In genomic region chr11:128903248-128904041, GRCh38 we compare ENCODE assay signal across 11 cellular contexts. TPM values are rescaled to one million over a fixed set of nuclear protein-coding genes. Genes with fewer than 3 reads are reported as not detected.
DNase-seq lines count a peak whose midpoint lies in the region; ATAC-seq, FAIRE-seq and TF ChIP-seq lines count a peak whose summit lies in the region.
"Had no signal": no experiment of that assay in that cellular context is flagged by ENCODE, and none has a peak within 500 bp of the region (broad histone marks: within the 10 kb centered on the region; RNA-seq: fewer than 3 reads in every experiment).

No MANE protein-coding gene starts in this region.

- peak overlapping the region; percentile 87 for H3K27ac Mint-ChIP-seq in dendritic cell treated with granulocyte-macrophage colony-stimulating factor and Interleukin-4, amounts not matched to agents 40 ng/mL and 50 ng/mL, for 4 days
- H3K27ac Mint-ChIP-seq in memory B cell: no peak overlapping the region

- no peaks in the 10 kb centered on the region for H3K9me3 ChIP-seq in OCI-LY7 (ENCODE audit: low read length)
- H3K9me3 ChIP-seq: colonic mucosa had no signal

- FAIRE-seq in frontal cortex (lab: Jason Lieb, UNC): no peak

- BruUV-seq in OCI-LY7 (replicated peaks; lab: Mats Ljungman, UMichigan): no TSS peak

- no peaks in the 10 kb centered on the region for H3K79me2 ChIP-seq in OCI-LY7 (ENCODE audit: insufficient read depth, low read depth, low read length)

- no peak overlapping the region for H2AFZ ChIP-seq in OCI-LY7 (ENCODE audit: low read length)

- peaks cover 10% of the 10 kb centered on the region for H3K27me3 Mint-ChIP-seq in dendritic cell treated with granulocyte-macrophage colony-stimulating factor and Interleukin-4, amounts not matched to agents 40 ng/mL and 50 ng/mL, for 4 days
- peaks cover 29% of the 10 kb centered on the region for H3K27me3 Mint-ChIP-seq in memory B cell

- CTCF ChIA-PET in OCI-LY7 (lab: Charles Lee; ENCODE audit: unreplicated experiment): no interaction called here

- POLR2A ChIA-PET in OCI-LY7 (lab: Charles Lee): no interaction called here

- intact Hi-C loops in Right ventricle myocardium inferior (cut with DNase I) (loop anchor here (2.0 kb wide), 1 partner anchor 19 kb away; no protein-coding TSS in a partner anchor), cardiac septum (cut with DNase I) (loop anchor here (2.0 kb wide), 1 partner anchor 13 kb away; the partner anchor contains the start of gene KCNJ5), OCI-LY7 (cut with micrococcal nuclease; ENCODE audit: unreplicated experiment) (no loop called here)
- intact Hi-C loops in dendritic cell treated with granulocyte-macrophage colony-stimulating factor and Interleukin-4, amounts not matched to agents 40 ng/mL and 50 ng/mL, for 4 days (cut with micrococcal nuclease): no loop called here

- DNase-seq in Right ventricle myocardium inferior (ENCODE audit: missing footprints) (no peak), cardiac septum (ENCODE audit: low spot score) (no peak), memory B cell (ENCODE audit: low spot score in 2 of 2) (no peak), frontal cortex (ENCODE audit: low spot score in 2 of 2) (no peak), epidermal melanocyte (ENCODE audit: insufficient read length, low spot score) (no peak), NCI-H510A (lab: John Stamatoyannopoulos, UW) (no peak), OCI-LY7 (ENCODE audit: low spot score) (no peak)
- DNase-seq: colonic mucosa, PC-3 had no signal

- no peaks in the 10 kb centered on the region for H4K20me1 ChIP-seq in OCI-LY7 (ENCODE audit: insufficient read depth, low read length)

- H3K4me3 ChIP-seq in OCI-LY7 (ENCODE audit: low read depth, low read length, poor library complexity, severe bottlenecking): no peak overlapping the region
- H3K4me3 ChIP-seq: colonic mucosa had no signal

- peaks cover 34% of the 10 kb centered on the region for H3K36me3 Mint-ChIP-seq in dendritic cell treated with granulocyte-macrophage colony-stimulating factor and Interleukin-4, amounts not matched to agents 40 ng/mL and 50 ng/mL, for 4 days (ENCODE audit: low read depth)
- no peaks in the 10 kb centered on the region for H3K36me3 Mint-ChIP-seq in memory B cell

- H3K36me3 ChIP-seq in OCI-LY7 (ENCODE audit: insufficient read depth, low read length): no peaks in the 10 kb centered on the region
- H3K36me3 ChIP-seq: colonic mucosa had no signal

- TF ChIP-seq CTCF in OCI-LY7 (conservative IDR thresholded peaks at IDR 0.05; ENCODE audit: low read length): no peak

- peak overlapping the region; percentile 80 for H3K4me3 Mint-ChIP-seq in dendritic cell treated with granulocyte-macrophage colony-stimulating factor and Interleukin-4, amounts not matched to agents 40 ng/mL and 50 ng/mL, for 4 days
- H3K4me3 Mint-ChIP-seq in memory B cell: peak overlapping the region; percentile 48

- H3K9me3 Mint-ChIP-seq in dendritic cell treated with granulocyte-macrophage colony-stimulating factor and Interleukin-4, amounts not matched to agents 40 ng/mL and 50 ng/mL, for 4 days: no peaks in the 10 kb centered on the region
- H3K9me3 Mint-ChIP-seq in memory B cell: no peaks in the 10 kb centered on the region

- no peaks in the 10 kb centered on the region for H3K4me1 ChIP-seq in OCI-LY7 (ENCODE audit: insufficient read depth, low read length, poor library complexity, severe bottlenecking)

- H3K27ac ChIP-seq in OCI-LY7 (ENCODE audit: low read depth, low read length, poor library complexity, severe bottlenecking): no peak overlapping the region
- H3K27ac ChIP-seq: colonic mucosa had no signal

- ATAC-seq in Right ventricle myocardium inferior: peak; percentile 32
- ATAC-seq in memory B cell (ENCODE audit: low read depth): peak; percentile 25
- ATAC-seq: PC-3 had no signal

- no peak overlapping the region for H3K4me2 ChIP-seq in OCI-LY7 (ENCODE audit: low read length)

- peaks cover 46% of the 10 kb centered on the region for H3K4me1 Mint-ChIP-seq in dendritic cell treated with granulocyte-macrophage colony-stimulating factor and Interleukin-4, amounts not matched to agents 40 ng/mL and 50 ng/mL, for 4 days (ENCODE audit: low read depth)
- H3K4me1 Mint-ChIP-seq in memory B cell: peaks cover 23% of the 10 kb centered on the region

- no peaks in the 10 kb centered on the region for H3K9me2 ChIP-seq in OCI-LY7 (ENCODE audit: insufficient read depth, low read length)

RNA-seq across cellular contexts. Expression of gene KCNJ5, which starts 12.3 kb away (rescaled TPM):
- 7.5 TPM for total RNA-seq in Right ventricle myocardium inferior
- 12.1 TPM for total RNA-seq in cardiac septum
- total RNA-seq in frontal cortex: 0.82 TPM
- not detected in 2 replicates for total RNA-seq in OCI-LY7 (2014; rRNA removed; shearing (Covaris generic))
- total RNA-seq in OCI-LY7 (2022): not detected in 2 replicates
- total RNA-seq: A673, PC-3 had no signal

RNA-seq across cellular contexts. Expression of gene KCNJ1, which starts 36.3 kb away (rescaled TPM):
- total RNA-seq in Right ventricle myocardium inferior: not detected
- not detected for total RNA-seq in cardiac septum
- total RNA-seq in frontal cortex: not detected
- total RNA-seq in OCI-LY7 (2014; rRNA removed; shearing (Covaris generic)): 0.06 TPM in 1 of 2 replicates, not detected in the other
- total RNA-seq in OCI-LY7 (2022): 0.11 TPM in 1 of 2 replicates, not detected in the other
- total RNA-seq: A673, colonic mucosa, PC-3 had no signal

RNA-seq across cellular contexts. Expression of gene TP53AIP1, which starts 39.2 kb away (rescaled TPM):
- not detected for total RNA-seq in Right ventricle myocardium inferior
- total RNA-seq in cardiac septum: not detected
- total RNA-seq in frontal cortex: 0.41 TPM
- total RNA-seq in OCI-LY7 (2014; rRNA removed; shearing (Covaris generic)): not detected in 2 replicates
- not detected in 2 replicates for total RNA-seq in OCI-LY7 (2022)

Comparison
In these comparisons a context has a peak if more than half of its experiments do, and no peak if none do; other contexts are left out.
1. intact Hi-C loops: an anchor here in Right ventricle myocardium inferior (2.0 kb wide) and cardiac septum (2.0 kb wide); none called in dendritic cell treated with granulocyte-macrophage colony-stimulating factor and Interleukin-4, amounts not matched to agents 40 ng/mL and 50 ng/mL, for 4 days and OCI-LY7.